ENCODE assay signal across 8 cellular contexts in genomic region chr2:61694312-61695274, GRCh38.
A peak's percentile ranks its signal among the peaks of the same experiment; 100 is the strongest.
DNase-seq lines count a peak whose midpoint lies in the region; ATAC-seq lines count a peak whose summit lies in the region.

No MANE protein-coding gene starts in this region.

- ATAC-seq in GM19438 (IDR thresholded peaks at IDR 0.05; ENCODE audit: low read depth, unreplicated experiment) (peak; percentile 97), HG03571 (IDR thresholded peaks at IDR 0.05; ENCODE audit: unreplicated experiment) (peak; percentile 95)
- ATAC-seq in naive thymus-derived CD4-positive, alpha-beta T cell, result peak; percentile 99
- peak; percentile 98 for ATAC-seq in stimulated activated memory B cell treated with anti-CD40 and anti-IgM and Interleukin-4, amounts not matched to agents 10 μg/mL and 1 μg/mL and 100 μg/mL, for 72 hours

- peaks cover 0 to 4% (median 0%) of the 10 kb centered on the region in 5 donors for H3K27me3 Mint-ChIP-seq in naive thymus-derived CD4-positive, alpha-beta T cell
- no peaks in the 10 kb centered on the region for H3K27me3 Mint-ChIP-seq in stimulated activated memory B cell treated with anti-CD40 and anti-IgM and Interleukin-4, amounts not matched to agents 10 μg/mL and 1 μg/mL and 100 μg/mL, for 72 hours

- H3K9me3 ChIP-seq in naive thymus-derived CD4-positive, alpha-beta T cell (ENCODE audit: control insufficient read depth in 2 of 3, low read length in 3 of 3), result no peaks in the 10 kb centered on the region

- no peaks in the 10 kb centered on the region for H3K9me3 Mint-ChIP-seq in naive thymus-derived CD4-positive, alpha-beta T cell
- H3K9me3 Mint-ChIP-seq in stimulated activated memory B cell treated with anti-CD40 and anti-IgM and Interleukin-4, amounts not matched to agents 10 μg/mL and 1 μg/mL and 100 μg/mL, for 72 hours, result no peaks in the 10 kb centered on the region

- H3K4me3 Mint-ChIP-seq in naive thymus-derived CD4-positive, alpha-beta T cell, result peak overlapping the region; percentile 84 to 96 (median 91)
- H3K4me3 Mint-ChIP-seq in stimulated activated memory B cell treated with anti-CD40 and anti-IgM and Interleukin-4, amounts not matched to agents 10 μg/mL and 1 μg/mL and 100 μg/mL, for 72 hours, result peak overlapping the region; percentile 83

- peak overlapping the region; percentile 62 for H3K27ac ChIP-seq in naive thymus-derived CD4-positive, alpha-beta T cell (ENCODE audit: low read depth, low read length)

- peaks cover 0 to 5% of the 10 kb centered on the region in 2 donors for H3K4me1 ChIP-seq in naive thymus-derived CD4-positive, alpha-beta T cell (ENCODE audit: control insufficient read depth in 2 of 2, insufficient read depth in 2 of 2, low read length in 2 of 2)

- peaks cover 4 to 19% (median 15%) of the 10 kb centered on the region in 7 donors for H3K4me1 Mint-ChIP-seq in naive thymus-derived CD4-positive, alpha-beta T cell
- peaks cover 9% of the 10 kb centered on the region for H3K4me1 Mint-ChIP-seq in stimulated activated memory B cell treated with anti-CD40 and anti-IgM and Interleukin-4, amounts not matched to agents 10 μg/mL and 1 μg/mL and 100 μg/mL, for 72 hours

- peak; percentile 84 for DNase-seq in CMK (ENCODE audit: low read depth)
- peak; percentile 95 for DNase-seq in OCI-M1 (lab: John Stamatoyannopoulos, UW)
- peak; percentile 72 for DNase-seq in activated T-helper 1 cell treated with Interleukin-2 at 50 U/mL for 16 hours (ENCODE audit: low read depth)
- peak; percentile 89 for DNase-seq in fibroblast of gingiva (ENCODE audit: low read depth)
- peak; percentile 62 to 91 (median 77) for DNase-seq in naive thymus-derived CD4-positive, alpha-beta T cell

- no peaks in the 10 kb centered on the region for H3K36me3 ChIP-seq in naive thymus-derived CD4-positive, alpha-beta T cell (ENCODE audit: control insufficient read depth in 2 of 3, insufficient read depth in 3 of 3, low read length in 3 of 3)

- no peaks in the 10 kb centered on the region for H3K36me3 Mint-ChIP-seq in naive thymus-derived CD4-positive, alpha-beta T cell
- H3K36me3 Mint-ChIP-seq in stimulated activated memory B cell treated with anti-CD40 and anti-IgM and Interleukin-4, amounts not matched to agents 10 μg/mL and 1 μg/mL and 100 μg/mL, for 72 hours, result no peaks in the 10 kb centered on the region

- POLR2A ChIA-PET in naive thymus-derived CD4-positive, alpha-beta T cell (lab: Charles Lee), result interaction anchor here (0.9 to 1.0 kb wide), 2 partner anchors 62 to 156 kb away, joined by 3 to 4 read pairs; partner anchors contain the start of gene XPO1

- peak overlapping the region; percentile 74 to 92 (median 87) for H3K27ac Mint-ChIP-seq in naive thymus-derived CD4-positive, alpha-beta T cell
- peak overlapping the region; percentile 86 for H3K27ac Mint-ChIP-seq in stimulated activated memory B cell treated with anti-CD40 and anti-IgM and Interleukin-4, amounts not matched to agents 10 μg/mL and 1 μg/mL and 100 μg/mL, for 72 hours

- peak overlapping the region; percentile 74 for H3K4me3 ChIP-seq in naive thymus-derived CD4-positive, alpha-beta T cell (ENCODE audit: low read length)

- no peaks in the 10 kb centered on the region for H3K27me3 ChIP-seq in naive thymus-derived CD4-positive, alpha-beta T cell (ENCODE audit: control insufficient read depth in 2 of 2, insufficient read depth in 2 of 2, low read length in 2 of 2)

- CTCF ChIA-PET in naive thymus-derived CD4-positive, alpha-beta T cell (lab: Charles Lee), result interaction anchor here (0.7 kb wide), 1 partner anchor 138 kb away, joined by 3 read pairs; no protein-coding TSS in a partner anchor

- intact Hi-C loops in naive thymus-derived CD4-positive, alpha-beta T cell (cut with micrococcal nuclease), result loop anchor here (1.0 to 10.0 kb wide), 12 partner anchors 23 to 938 kb away; partner anchors contain the start of genes FAM161A (in 2 of the 2), PAPOLG (in 2 of the 2), USP34 (in 2 of the 2) and XPO1 (in 2 of the 2)

Comparison
In these comparisons a context has a peak if more than half of its experiments do, and no peak if none do; other contexts are left out.
1. Peak in every context shown above with its lines: DNase-seq, ATAC-seq, H3K4me3 ChIP-seq and H3K27ac ChIP-seq.